Comparison of ENCODE assay signal across 1 cellular context in the genomic region with DNA sequence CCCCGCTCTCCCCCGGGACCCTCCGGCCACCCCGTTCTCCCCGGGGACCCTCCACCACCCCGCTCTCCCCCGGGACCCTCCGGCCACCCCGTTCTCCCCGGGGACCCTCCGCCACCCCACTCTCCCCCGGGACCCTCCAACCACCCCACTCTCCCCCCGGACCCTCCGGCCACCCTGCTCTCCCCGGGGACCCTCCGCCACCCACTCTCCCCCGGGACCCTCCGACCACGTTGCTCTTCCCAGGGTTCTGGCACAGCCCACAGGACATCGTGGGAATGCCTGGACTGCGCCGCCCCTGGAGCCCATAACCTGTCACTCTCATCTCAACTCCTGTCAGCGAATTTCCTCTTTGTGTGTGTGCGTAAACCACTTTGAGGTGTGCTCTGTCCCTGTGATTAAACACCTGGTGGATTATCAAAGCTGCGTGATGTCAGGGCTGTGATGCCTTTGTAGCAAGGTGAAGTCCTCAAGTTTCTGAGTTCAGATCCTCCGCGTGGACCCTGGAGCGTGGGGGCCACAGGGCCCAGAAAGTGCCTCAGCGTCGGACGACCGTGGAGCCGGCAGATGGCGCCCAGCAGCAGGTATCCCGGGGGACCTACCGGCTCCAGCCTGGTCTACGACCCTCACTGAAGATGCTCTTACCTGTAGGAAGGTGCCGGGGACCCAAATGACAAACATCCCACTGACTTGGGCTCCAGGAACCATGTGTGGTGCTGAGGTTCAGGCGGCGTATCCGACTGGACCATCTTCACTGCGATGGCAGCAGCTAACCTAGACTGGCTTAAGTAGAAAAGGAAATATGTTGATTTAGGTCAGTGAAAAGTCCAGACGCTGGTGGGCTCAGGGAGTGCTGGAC.
TF ChIP-seq lines count a peak whose summit lies in the region.

No MANE protein-coding gene starts in this region.

TF ChIP-seq in HepG2, 621 proteins besides CTCF, POLR2A, EP300 and RAD21 (continued from another document):
- TF ChIP-seq, protein P1, sequence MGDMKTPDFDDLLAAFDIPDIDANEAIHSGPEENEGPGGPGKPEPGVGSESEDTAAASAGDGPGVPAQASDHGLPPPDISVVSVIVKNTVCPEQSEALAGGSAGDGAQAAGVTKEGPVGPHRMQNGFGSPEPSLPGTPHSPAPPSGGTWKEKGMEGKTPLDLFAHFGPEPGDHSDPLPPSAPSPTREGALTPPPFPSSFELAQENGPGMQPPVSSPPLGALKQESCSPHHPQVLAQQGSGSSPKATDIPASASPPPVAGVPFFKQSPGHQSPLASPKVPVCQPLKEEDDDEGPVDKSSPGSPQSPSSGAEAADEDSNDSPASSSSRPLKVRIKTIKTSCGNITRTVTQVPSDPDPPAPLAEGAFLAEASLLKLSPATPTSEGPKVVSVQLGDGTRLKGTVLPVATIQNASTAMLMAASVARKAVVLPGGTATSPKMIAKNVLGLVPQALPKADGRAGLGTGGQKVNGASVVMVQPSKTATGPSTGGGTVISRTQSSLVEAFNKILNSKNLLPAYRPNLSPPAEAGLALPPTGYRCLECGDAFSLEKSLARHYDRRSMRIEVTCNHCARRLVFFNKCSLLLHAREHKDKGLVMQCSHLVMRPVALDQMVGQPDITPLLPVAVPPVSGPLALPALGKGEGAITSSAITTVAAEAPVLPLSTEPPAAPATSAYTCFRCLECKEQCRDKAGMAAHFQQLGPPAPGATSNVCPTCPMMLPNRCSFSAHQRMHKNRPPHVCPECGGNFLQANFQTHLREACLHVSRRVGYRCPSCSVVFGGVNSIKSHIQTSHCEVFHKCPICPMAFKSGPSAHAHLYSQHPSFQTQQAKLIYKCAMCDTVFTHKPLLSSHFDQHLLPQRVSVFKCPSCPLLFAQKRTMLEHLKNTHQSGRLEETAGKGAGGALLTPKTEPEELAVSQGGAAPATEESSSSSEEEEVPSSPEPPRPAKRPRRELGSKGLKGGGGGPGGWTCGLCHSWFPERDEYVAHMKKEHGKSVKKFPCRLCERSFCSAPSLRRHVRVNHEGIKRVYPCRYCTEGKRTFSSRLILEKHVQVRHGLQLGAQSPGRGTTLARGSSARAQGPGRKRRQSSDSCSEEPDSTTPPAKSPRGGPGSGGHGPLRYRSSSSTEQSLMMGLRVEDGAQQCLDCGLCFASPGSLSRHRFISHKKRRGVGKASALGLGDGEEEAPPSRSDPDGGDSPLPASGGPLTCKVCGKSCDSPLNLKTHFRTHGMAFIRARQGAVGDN (CRISPR knock-in tag; IDR thresholded peaks at IDR 0.05) = no peak
- TF ChIP-seq ETV6 (CRISPR knock-in tag; conservative IDR thresholded peaks at IDR 0.05) = no peak
- TF ChIP-seq, protein P2, sequence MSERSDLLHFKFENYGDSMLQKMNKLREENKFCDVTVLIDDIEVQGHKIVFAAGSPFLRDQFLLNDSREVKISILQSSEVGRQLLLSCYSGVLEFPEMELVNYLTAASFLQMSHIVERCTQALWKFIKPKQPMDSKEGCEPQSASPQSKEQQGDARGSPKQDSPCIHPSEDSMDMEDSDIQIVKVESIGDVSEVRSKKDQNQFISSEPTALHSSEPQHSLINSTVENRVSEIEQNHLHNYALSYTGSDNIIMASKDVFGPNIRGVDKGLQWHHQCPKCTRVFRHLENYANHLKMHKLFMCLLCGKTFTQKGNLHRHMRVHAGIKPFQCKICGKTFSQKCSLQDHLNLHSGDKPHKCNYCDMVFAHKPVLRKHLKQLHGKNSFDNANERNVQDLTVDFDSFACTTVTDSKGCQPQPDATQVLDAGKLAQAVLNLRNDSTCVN (CRISPR knock-in tag; IDR thresholded peaks at IDR 0.05; ENCODE audit: borderline replicate concordance) = no peak
- no peak for TF ChIP-seq ZNF263 (CRISPR knock-in tag; IDR thresholded peaks at IDR 0.05)
- no peak for TF ChIP-seq ZNF431 (CRISPR knock-in tag; IDR thresholded peaks at IDR 0.05; ENCODE audit: borderline replicate concordance, low read depth)
- TF ChIP-seq ZMYM4 (CRISPR knock-in tag; IDR thresholded peaks at IDR 0.05) = no peak
